Comparison of ENCODE assay signal across 1 cellular context in the genomic region with DNA sequence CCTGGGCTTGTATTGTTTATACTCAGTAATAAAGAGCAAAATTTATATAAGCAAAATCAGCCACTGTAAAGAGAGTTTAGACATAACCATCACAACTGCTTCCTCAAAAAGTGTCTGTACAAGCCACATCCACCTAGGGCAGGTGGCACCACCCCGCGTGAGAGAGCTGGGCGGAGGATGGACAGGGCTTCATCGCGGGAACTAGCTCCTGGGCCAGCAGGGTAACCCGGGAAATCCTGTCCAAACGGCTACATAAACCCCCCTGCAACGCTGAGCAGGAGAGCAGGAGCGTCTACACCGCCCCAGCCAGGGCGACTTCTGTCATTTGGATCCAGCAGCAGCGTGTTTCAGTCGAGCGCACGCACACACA.
TF ChIP-seq lines count a peak whose summit lies in the region.

No MANE protein-coding gene starts in this region.

TF ChIP-seq in WTC11, 78 proteins besides CTCF, POLR2A, EP300 and RAD21 (continued from another document):
- TF ChIP-seq, protein P1, sequence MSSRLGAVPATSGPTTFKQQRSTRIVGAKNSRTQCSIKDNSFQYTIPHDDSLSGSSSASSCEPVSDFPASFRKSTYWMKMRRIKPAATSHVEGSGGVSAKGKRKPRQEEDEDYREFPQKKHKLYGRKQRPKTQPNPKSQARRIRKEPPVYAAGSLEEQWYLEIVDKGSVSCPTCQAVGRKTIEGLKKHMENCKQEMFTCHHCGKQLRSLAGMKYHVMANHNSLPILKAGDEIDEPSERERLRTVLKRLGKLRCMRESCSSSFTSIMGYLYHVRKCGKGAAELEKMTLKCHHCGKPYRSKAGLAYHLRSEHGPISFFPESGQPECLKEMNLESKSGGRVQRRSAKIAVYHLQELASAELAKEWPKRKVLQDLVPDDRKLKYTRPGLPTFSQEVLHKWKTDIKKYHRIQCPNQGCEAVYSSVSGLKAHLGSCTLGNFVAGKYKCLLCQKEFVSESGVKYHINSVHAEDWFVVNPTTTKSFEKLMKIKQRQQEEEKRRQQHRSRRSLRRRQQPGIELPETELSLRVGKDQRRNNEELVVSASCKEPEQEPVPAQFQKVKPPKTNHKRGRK (CRISPR knock-in tag; IDR thresholded peaks at IDR 0.05; ENCODE audit: borderline replicate concordance), result no peak
- TF ChIP-seq SMAD4 (CRISPR knock-in tag; IDR thresholded peaks at IDR 0.05), result no peak
- TF ChIP-seq ZNF121 (CRISPR knock-in tag; IDR thresholded peaks at IDR 0.05), result no peak
- TF ChIP-seq MXD4 (CRISPR knock-in tag; IDR thresholded peaks at IDR 0.05; ENCODE audit: borderline replicate concordance), result no peak
- TF ChIP-seq SOX15 (CRISPR knock-in tag; IDR thresholded peaks at IDR 0.05), result no peak
- no peak for TF ChIP-seq FOXJ3 (CRISPR knock-in tag; IDR thresholded peaks at IDR 0.05; ENCODE audit: borderline replicate concordance)
